In the genomic region with DNA sequence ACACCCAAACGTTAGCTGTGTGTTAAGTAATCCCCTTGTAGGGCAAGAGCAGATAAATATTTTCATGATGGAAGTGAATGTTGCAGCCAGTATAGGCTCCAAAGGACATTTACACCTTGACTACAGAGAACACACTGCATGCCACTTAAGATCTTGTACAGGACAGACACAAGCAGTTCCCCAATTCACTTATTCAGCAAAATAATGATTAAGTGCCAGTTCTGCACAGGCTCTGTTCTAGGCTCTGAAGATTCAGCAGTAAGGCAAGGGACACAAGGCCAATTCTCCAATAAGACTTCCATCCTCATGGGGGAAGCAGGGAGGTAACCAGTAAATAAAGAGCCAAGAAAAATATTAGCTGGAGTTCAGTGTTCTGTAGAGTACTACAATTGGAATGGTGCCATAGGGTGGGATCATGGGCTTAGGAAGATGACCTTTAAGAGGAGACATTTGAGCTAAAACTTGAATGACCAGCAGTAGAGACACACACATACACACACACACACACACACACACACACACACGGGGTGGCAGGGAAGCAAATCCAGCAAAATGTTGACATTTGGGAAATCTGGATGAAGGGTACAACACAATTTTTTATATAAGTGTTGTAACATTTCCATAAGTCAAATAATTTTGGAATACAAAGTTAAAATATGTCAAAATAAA, we compare ENCODE assay signal across 1 cellular context.
TF ChIP-seq lines count a peak whose summit lies in the region.

No MANE protein-coding gene starts in this region.

TF ChIP-seq in K562, 482 proteins besides CTCF, POLR2A, EP300 and RAD21 (continued from another document):
- TF ChIP-seq ZNF407 (IDR thresholded peaks at IDR 0.05; ENCODE audit: low read depth) = no peak
- peak; percentile 27; the same call in 1 of the 2 replicates for TF ChIP-seq MAFF (IDR thresholded peaks at IDR 0.05; ENCODE audit: low read length)
- no peak for TF ChIP-seq HNRNPL (IDR thresholded peaks at IDR 0.05; ENCODE audit: low read depth, low read length)
- no peak for TF ChIP-seq OTX1 (CRISPR knock-in tag; IDR thresholded peaks at IDR 0.05)
- no peak for TF ChIP-seq RBM39 (optimal IDR thresholded peaks at IDR 0.05; ENCODE audit: low read depth, low read length)
